Comparison of ENCODE assay signal across 1 cellular context in the genomic region with DNA sequence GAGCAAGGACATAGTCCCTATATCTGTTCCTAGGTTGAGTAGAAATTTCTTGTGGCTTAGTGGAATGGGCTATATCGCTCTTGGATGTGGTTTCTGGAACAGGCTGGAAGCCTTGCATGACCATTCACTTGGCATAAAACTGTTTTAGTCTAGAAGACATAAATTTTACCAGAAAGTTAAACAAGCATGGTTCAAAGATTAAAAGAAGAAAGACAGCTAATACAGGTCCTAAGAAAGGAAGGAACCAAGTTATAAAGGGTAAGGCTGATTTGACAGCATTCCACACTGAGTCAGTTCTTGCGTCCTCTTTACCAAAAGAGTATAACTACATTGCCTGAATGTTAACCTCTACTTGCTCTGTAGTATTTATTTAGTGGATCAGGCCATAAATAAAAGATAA.
TF ChIP-seq lines count a peak whose summit lies in the region.

No MANE protein-coding gene starts in this region.

TF ChIP-seq in IMR-90, 13 proteins besides CTCF, POLR2A, EP300 and RAD21 (continued from another document):
- TF ChIP-seq, protein P1, sequence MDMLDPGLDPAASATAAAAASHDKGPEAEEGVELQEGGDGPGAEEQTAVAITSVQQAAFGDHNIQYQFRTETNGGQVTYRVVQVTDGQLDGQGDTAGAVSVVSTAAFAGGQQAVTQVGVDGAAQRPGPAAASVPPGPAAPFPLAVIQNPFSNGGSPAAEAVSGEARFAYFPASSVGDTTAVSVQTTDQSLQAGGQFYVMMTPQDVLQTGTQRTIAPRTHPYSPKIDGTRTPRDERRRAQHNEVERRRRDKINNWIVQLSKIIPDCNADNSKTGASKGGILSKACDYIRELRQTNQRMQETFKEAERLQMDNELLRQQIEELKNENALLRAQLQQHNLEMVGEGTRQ (IDR thresholded peaks at IDR 0.05; ENCODE audit: low read depth, low read length): no peak
- TF ChIP-seq CEBPB (IDR thresholded peaks at IDR 0.05; ENCODE audit: low read depth, low read length) (no peak), MXI1 (IDR thresholded peaks at IDR 0.05; ENCODE audit: borderline replicate concordance, low read depth, low read length) (no peak), SMC3 (IDR thresholded peaks at IDR 0.05; ENCODE audit: low read depth, low read length) (no peak), BHLHE40 (IDR thresholded peaks at IDR 0.05; ENCODE audit: low read depth, low read length) (no peak), MAZ (IDR thresholded peaks at IDR 0.05; ENCODE audit: borderline replicate concordance, low read depth, low read length) (no peak), RCOR1 (IDR thresholded peaks at IDR 0.05; ENCODE audit: insufficient replicate concordance, low read length) (no peak), MAFK (IDR thresholded peaks at IDR 0.05; ENCODE audit: low read depth, low read length) (no peak), RFX5 (IDR thresholded peaks at IDR 0.05; ENCODE audit: low read depth, low read length) (no peak), CHD1 (IDR thresholded peaks at IDR 0.05; ENCODE audit: low read depth, low read length) (no peak)
- TF ChIP-seq, protein P2, sequence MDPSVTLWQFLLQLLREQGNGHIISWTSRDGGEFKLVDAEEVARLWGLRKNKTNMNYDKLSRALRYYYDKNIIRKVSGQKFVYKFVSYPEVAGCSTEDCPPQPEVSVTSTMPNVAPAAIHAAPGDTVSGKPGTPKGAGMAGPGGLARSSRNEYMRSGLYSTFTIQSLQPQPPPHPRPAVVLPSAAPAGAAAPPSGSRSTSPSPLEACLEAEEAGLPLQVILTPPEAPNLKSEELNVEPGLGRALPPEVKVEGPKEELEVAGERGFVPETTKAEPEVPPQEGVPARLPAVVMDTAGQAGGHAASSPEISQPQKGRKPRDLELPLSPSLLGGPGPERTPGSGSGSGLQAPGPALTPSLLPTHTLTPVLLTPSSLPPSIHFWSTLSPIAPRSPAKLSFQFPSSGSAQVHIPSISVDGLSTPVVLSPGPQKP (IDR thresholded peaks at IDR 0.05; ENCODE audit: borderline replicate concordance, low read depth, low read length): no peak
TF ChIP-seq in IMR-90: peak in this region for 0.
